In the genomic region with DNA sequence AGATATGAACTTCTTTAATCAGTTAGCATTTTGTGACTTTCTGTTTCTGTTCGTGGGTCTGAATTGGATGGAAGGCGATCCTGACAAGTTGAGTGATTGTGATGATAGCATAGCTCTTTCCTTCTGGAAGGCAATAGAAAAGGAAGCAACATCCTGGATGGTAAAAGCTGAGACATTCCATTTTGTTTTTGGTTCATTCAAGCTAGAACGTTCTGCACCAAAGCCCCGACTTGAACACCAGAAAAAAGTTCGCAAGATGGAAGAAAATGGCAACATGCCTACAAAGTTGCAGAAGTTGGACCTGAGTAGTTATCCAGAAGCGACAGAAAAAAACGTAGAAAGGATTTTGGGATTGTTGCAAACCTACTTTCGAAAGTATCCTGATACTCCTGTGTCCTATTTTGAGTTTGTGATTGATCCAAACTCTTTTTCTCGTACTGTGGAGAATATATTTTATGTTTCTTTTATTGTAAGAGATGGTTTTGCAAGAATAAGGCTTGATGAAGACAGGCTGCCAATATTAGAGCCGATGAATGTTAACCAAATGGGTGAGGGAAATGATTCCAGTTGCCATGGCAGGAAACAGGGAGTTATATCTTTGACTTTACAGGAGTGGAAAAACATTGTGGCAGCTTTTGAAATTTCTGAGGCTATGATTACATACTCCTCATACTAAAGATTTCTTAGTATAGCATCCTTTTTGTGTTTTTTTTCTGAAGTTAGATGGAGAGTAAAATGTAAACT, we compare ENCODE assay signal across 9 cellular contexts. TPM values are rescaled to one million over a fixed set of nuclear protein-coding genes. Genes with fewer than 3 reads are reported as not detected.
DNase-seq lines count a peak whose midpoint lies in the region; ATAC-seq and TF ChIP-seq lines count a peak whose summit lies in the region.
"Had no signal": no experiment of that assay in that cellular context is flagged by ENCODE, and none has a peak within 500 bp of the region (broad histone marks: within the 10 kb centered on the region; RNA-seq: fewer than 3 reads in every experiment).

No MANE protein-coding gene starts in this region.

- H3K4me3 ChIP-seq in AG10803 (ENCODE audit: low read length) (peak overlapping the region; percentile 63), MG63 (peak overlapping the region; percentile 37), epithelial cell of esophagus (ENCODE audit: low read length) (peak overlapping the region; percentile 51), HAP-1 (no peak overlapping the region)

- peak overlapping the region; percentile 80 for H3K27ac Mint-ChIP-seq in osteocyte (ENCODE audit: unreplicated experiment)

- H3K36me3 ChIP-seq in MG63 (peaks cover 86% of the 10 kb centered on the region), HAP-1 (replicated peaks) (peaks cover 64% of the 10 kb centered on the region)

- in situ Hi-C loops in HAP-1 (cut with MboI; ENCODE audit: low sequenced_read_pairs): no loop called here

- TF ChIP-seq CTCF in AG10803 (conservative IDR thresholded peaks at IDR 0.05; ENCODE audit: low read length): no peak
- TF ChIP-seq CTCF in epithelial cell of esophagus (IDR thresholded peaks at IDR 0.05; ENCODE audit: insufficient read depth, low read depth, low read length, missing control alignments): no peak
- TF ChIP-seq CTCF in osteocyte (IDR thresholded peaks at IDR 0.05): no peak

- H3K36me3 Mint-ChIP-seq in osteocyte (ENCODE audit: unreplicated experiment): peaks cover 13% of the 10 kb centered on the region

- no peak for ATAC-seq in HG03457 (IDR thresholded peaks at IDR 0.05; ENCODE audit: unreplicated experiment)

- H3K9me3 ChIP-seq in MG63 (no peaks in the 10 kb centered on the region), HAP-1 (no peaks in the 10 kb centered on the region)

- H3K27me3 ChIP-seq in MG63 (no peaks in the 10 kb centered on the region), HAP-1 (ENCODE audit: low read depth) (no peaks in the 10 kb centered on the region)

- H3K4me3 Mint-ChIP-seq in osteocyte (ENCODE audit: unreplicated experiment): peak overlapping the region; percentile 69

- H3K9me3 Mint-ChIP-seq in osteocyte (ENCODE audit: unreplicated experiment): no peaks in the 10 kb centered on the region

- peaks cover 12% of the 10 kb centered on the region for H3K4me1 ChIP-seq in HAP-1

- H3K27me3 Mint-ChIP-seq in osteocyte (ENCODE audit: unreplicated experiment): no peaks in the 10 kb centered on the region

- peaks cover 61% of the 10 kb centered on the region for H3K4me1 Mint-ChIP-seq in osteocyte (ENCODE audit: unreplicated experiment)

- DNase-seq in AG10803 (ENCODE audit: low read depth) (peak; percentile 77), MG63 (no peak), epithelial cell of esophagus (ENCODE audit: low read depth) (no peak), osteocyte (ENCODE audit: extremely low spot score, unreplicated experiment) (no peak), HAP-1 (ENCODE audit: low spot score in 2 of 2) (no peak), D341Med (ENCODE audit: low spot score) (no peak), NCI-H510A treated with DMSO at 0.1 percent for 48 hours (lab: John Stamatoyannopoulos, UW) (no peak)
- DNase-seq: NCI-H2171 had no signal

RNA-seq across cellular contexts. Expression of a gene that starts 0.9 kb away (rescaled TPM):
- 6.0 and 6.8 TPM in 2 replicates for total RNA-seq in MG63 (2014; rRNA removed; shearing (Covaris generic); ENCODE audit: low replicate concordance)
- total RNA-seq in osteocyte: 2.8 and 3.7 TPM in 2 replicates
